Comparison of ENCODE assay signal across 27 cellular contexts in the genomic region with DNA sequence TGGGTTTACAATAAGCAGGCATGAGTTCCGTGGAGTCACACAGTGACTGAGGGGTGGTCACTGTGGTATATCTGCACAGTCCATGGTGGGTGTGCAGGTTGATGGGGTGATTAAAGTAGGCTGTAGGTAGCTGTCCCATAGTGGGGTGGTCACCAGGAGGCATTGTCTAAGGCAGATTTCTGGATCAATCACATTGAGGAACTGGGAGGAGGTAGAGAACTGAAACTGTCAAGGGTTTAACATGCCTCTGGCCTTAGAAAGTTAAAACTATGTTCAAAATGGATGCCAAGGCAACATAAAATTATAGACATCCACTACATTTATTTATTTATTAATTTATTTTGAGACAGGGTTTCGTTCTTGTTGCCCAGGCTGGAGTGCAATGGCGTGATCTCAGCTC.
"Had no signal": no experiment of that assay in that cellular context is flagged by ENCODE, and none has a peak within 500 bp of the region (broad histone marks: within the 10 kb centered on the region; RNA-seq: fewer than 3 reads in every experiment).

No MANE protein-coding gene starts in this region.

- H3K36me3 Mint-ChIP-seq: memory B cell, natural killer cell had no signal

- DNase-seq: cortex of kidney; dorsolateral prefrontal cortex; effector CD8-positive, alpha-beta T cell; foreskin keratinocyte; heart left ventricle; kidney; natural killer cell; stimulated activated CD4-positive, alpha-beta T cell treated with anti-CD3 and anti-CD28 coated beads, Interleukin-12 subunit alpha, Interleukin-12 subunit beta, amount 100 ng/mL, for 4 hours; stimulated activated CD4-positive, alpha-beta T cell treated with anti-CD3 and anti-CD28 coated beads, Interleukin-1b, Interleukin-23, amount 100 ng/mL, for 48 hours; stimulated activated CD4-positive, alpha-beta T cell treated with anti-CD3 and anti-CD28 coated beads, Interleukin-4, amount 100 ng/mL, for 1 hour; stimulated activated CD8-positive, alpha-beta memory T cell treated with anti-CD3 and anti-CD28 coated beads, Interleukin-4, amount 100 ng/mL, for 48 hours; transverse colon; upper lobe of right lung; uterus had no signal

- ATAC-seq: foreskin keratinocyte, gastroesophageal sphincter, heart left ventricle, left lobe of liver, natural killer cell, sciatic nerve, upper lobe of right lung had no signal

- H3K36me3 ChIP-seq: esophagus muscularis mucosa, gastroesophageal sphincter, heart left ventricle, prostate gland, right atrium auricular region, suprapubic skin, transverse colon, upper lobe of right lung, uterus had no signal

- H3K4me1 Mint-ChIP-seq: natural killer cell had no signal

- H3K4me3 Mint-ChIP-seq: memory B cell; natural killer cell; stimulated activated naive CD8-positive, alpha-beta T cell treated with anti-CD3 and anti-CD28 coated beads, Interleukin-15, Interleukin-2, amounts not matched to agents 100 ng/mL and 50 ng/mL, for 24 hours had no signal

- H3K4me3 ChIP-seq: dorsolateral prefrontal cortex, esophagus muscularis mucosa, gastroesophageal sphincter, heart left ventricle, hepatocyte, lung, prostate gland, right atrium auricular region, smooth muscle cell, suprapubic skin, transverse colon, upper lobe of right lung, uterus had no signal

- H3K9ac ChIP-seq: parathyroid adenoma had no signal

- H3K4me1 ChIP-seq: esophagus muscularis mucosa, foreskin keratinocyte, gastroesophageal sphincter, parathyroid adenoma, prostate gland, right atrium auricular region, suprapubic skin, transverse colon, upper lobe of right lung, uterus had no signal

- H3K9me3 Mint-ChIP-seq: memory B cell; natural killer cell; stimulated activated naive CD8-positive, alpha-beta T cell treated with anti-CD3 and anti-CD28 coated beads, Interleukin-15, Interleukin-2, amounts not matched to agents 100 ng/mL and 50 ng/mL, for 24 hours had no signal

- H3K27me3 Mint-ChIP-seq: memory B cell; stimulated activated naive CD8-positive, alpha-beta T cell treated with anti-CD3 and anti-CD28 coated beads, Interleukin-15, Interleukin-2, amounts not matched to agents 100 ng/mL and 50 ng/mL, for 24 hours had no signal

- H3K27me3 ChIP-seq: dorsolateral prefrontal cortex, esophagus muscularis mucosa, foreskin keratinocyte, gastroesophageal sphincter, heart left ventricle, hepatocyte, right atrium auricular region, suprapubic skin, transverse colon, upper lobe of right lung, uterus had no signal

- H3K9me3 ChIP-seq: esophagus muscularis mucosa, gastroesophageal sphincter, heart left ventricle, prostate gland, right atrium auricular region, suprapubic skin, transverse colon, upper lobe of right lung, uterus had no signal

- H3K27ac Mint-ChIP-seq: memory B cell; natural killer cell; stimulated activated naive CD8-positive, alpha-beta T cell treated with anti-CD3 and anti-CD28 coated beads, Interleukin-15, Interleukin-2, amounts not matched to agents 100 ng/mL and 50 ng/mL, for 24 hours had no signal

- H3K27ac ChIP-seq: dorsolateral prefrontal cortex, esophagus muscularis mucosa, foreskin keratinocyte, gastroesophageal sphincter, heart left ventricle, hepatocyte, parathyroid adenoma, prostate gland, right atrium auricular region, suprapubic skin, transverse colon, upper lobe of right lung, uterus had no signal
